Comparison of ENCODE assay signal across 32 cellular contexts in the genomic region with DNA sequence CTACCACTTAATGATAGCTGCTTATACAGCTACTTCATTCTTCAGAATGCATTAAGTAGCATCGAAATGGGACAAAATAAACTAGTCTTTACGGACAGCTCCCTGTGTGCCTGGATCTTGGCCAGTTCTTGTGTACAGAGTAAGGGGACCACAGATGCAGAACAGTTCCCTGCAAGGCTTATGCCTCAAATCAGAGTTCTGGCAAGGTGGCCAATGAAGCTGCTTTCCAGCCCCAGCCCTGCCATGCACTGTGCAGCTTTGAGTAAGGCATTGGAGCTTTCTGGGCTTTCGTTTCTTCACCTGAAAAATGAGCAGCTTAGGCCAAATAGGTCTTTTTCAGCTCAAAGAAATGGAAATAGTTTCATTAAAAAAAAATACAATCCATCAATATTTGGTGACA. TPM values are rescaled to one million over a fixed set of nuclear protein-coding genes. Genes with fewer than 3 reads are reported as not detected.
"Had no signal": no experiment of that assay in that cellular context is flagged by ENCODE, and none has a peak within 500 bp of the region (broad histone marks: within the 10 kb centered on the region; RNA-seq: fewer than 3 reads in every experiment).

No MANE protein-coding gene starts in this region.

- DNase-seq: activated CD4-positive, alpha-beta T cell treated with anti-CD3 and anti-CD28 coated beads for 1 hour; activated CD4-positive, alpha-beta T cell treated with anti-CD3 and anti-CD28 coated beads, Interleukin-2, amount 10 ng/mL, durations not matched to agents 24 days and 14 days; activated CD4-positive, alpha-beta T cell treated with anti-CD3 and anti-CD28 coated beads, Interleukin-2, amount 50 U/mL, for 48 hours; activated CD4-positive, CD25-positive, alpha-beta regulatory T cell; activated CD8-positive, alpha-beta memory T cell treated with anti-CD3 and anti-CD28 coated beads, Interleukin-2, amount 50 U/mL, for 4 hours; activated gamma-delta T cell treated with Interleukin-2 at 50 U/mL for 16 hours; activated naive CD4-positive, alpha-beta T cell treated with anti-CD3 and anti-CD28 coated beads, Interleukin-2, amount 50 U/mL, for 16 hours; activated naive CD8-positive, alpha-beta T cell treated with anti-CD3 and anti-CD28 coated beads for 36 hours; activated T-cell treated with anti-CD3 and anti-CD28 coated beads for 4 hours; activated T-cell treated with anti-CD3 and anti-CD28 coated beads, Interleukin-2, amount 50 U/mL, for 4 hours; amygdala; KG1; NCI-H1092 treated with DMSO at 0.1 percent for 48 hours; NCI-H1417; NCI-H187; NCI-H2029 treated with DMSO at 0.1 percent for 48 hours; NCI-H2107; NCI-H2171; NCI-H524; SHP77; SJCRH30; T1000; WERI-Rb-1 had no signal

- H3K27ac Mint-ChIP-seq: activated T-helper 1 cell treated with anti-CD3 and anti-CD28 coated beads, Interleukin-12 subunit alpha, Interleukin-12 subunit beta, Interleukin-2, Interleukin-4 antibody, amounts not matched to agents 30 ng/mL and 10 ng/mL and 1 ng/mL, durations not matched to agents 14 hours and 24 hours and 36 hours had no signal

- H3K27ac ChIP-seq: ascending aorta, cardiac muscle cell, SJCRH30, SK-N-MC, WERI-Rb-1 had no signal

- H3K9me3 ChIP-seq: ascending aorta, SJCRH30 had no signal

- H3K36me3 Mint-ChIP-seq: activated naive CD8-positive, alpha-beta T cell treated with anti-CD3 and anti-CD28 coated beads for 36 hours had no signal

- ATAC-seq: activated T-cell treated with anti-CD3 and anti-CD28 coated beads, Interleukin-2, amount 50 U/mL, for 4 hours had no signal

- H3K27me3 Mint-ChIP-seq: activated CD4-positive, alpha-beta T cell treated with anti-CD3 and anti-CD28 coated beads, Interleukin-2, amount 10 ng/mL, durations not matched to agents 24 days and 14 days; activated naive CD8-positive, alpha-beta T cell treated with anti-CD3 and anti-CD28 coated beads for 36 hours; central memory CD8-positive, alpha-beta T cell had no signal

- H3K27me3 ChIP-seq: ascending aorta, cardiac muscle cell, SJCRH30 had no signal

- H3K4me3 ChIP-seq: ascending aorta, cardiac muscle cell, SJCRH30, SK-N-MC had no signal

- H3K9me3 Mint-ChIP-seq: activated T-cell treated with anti-CD3 and anti-CD28 coated beads, Interleukin-2, amount 50 U/mL, for 4 hours; central memory CD8-positive, alpha-beta T cell had no signal

- H3K4me1 ChIP-seq: ascending aorta, SJCRH30 had no signal

- H3K4me3 Mint-ChIP-seq: activated naive CD8-positive, alpha-beta T cell treated with anti-CD3 and anti-CD28 coated beads for 36 hours; activated T-cell treated with anti-CD3 and anti-CD28 coated beads, Interleukin-2, amount 50 U/mL, for 4 hours; activated T-helper 1 cell treated with anti-CD3 and anti-CD28 coated beads, Interleukin-12 subunit alpha, Interleukin-12 subunit beta, Interleukin-2, Interleukin-4 antibody, amounts not matched to agents 30 ng/mL and 10 ng/mL and 1 ng/mL, durations not matched to agents 14 hours and 24 hours and 36 hours; central memory CD8-positive, alpha-beta T cell had no signal

- H3K4me1 Mint-ChIP-seq: central memory CD8-positive, alpha-beta T cell had no signal

- H3K36me3 ChIP-seq: ascending aorta, cardiac muscle cell, SJCRH30, WERI-Rb-1 had no signal

RNA-seq across cellular contexts. Expression of gene CLNK, which starts 14.2 kb away (rescaled TPM):
- total RNA-seq: ascending aorta; cardiac muscle cell; LHCN-M2; M059J; SJCRH30; T-helper 1 cell treated with Interleukin-12 subunit alpha and Interleukin-12 subunit beta and Interleukin-4 antibody, amounts not matched to agents 30 ng/mL and 1 ng/mL, for 36 hours; T-helper 2 cell treated with Interferon-gamma antibody and Interleukin-4, amounts not matched to agents 100 ng/mL and 5 ng/mL, for 36 hours had no signal
- polyA plus RNA-seq: cardiac muscle cell had no signal
